ENCODE assay signal across 32 cellular contexts in the genomic region with DNA sequence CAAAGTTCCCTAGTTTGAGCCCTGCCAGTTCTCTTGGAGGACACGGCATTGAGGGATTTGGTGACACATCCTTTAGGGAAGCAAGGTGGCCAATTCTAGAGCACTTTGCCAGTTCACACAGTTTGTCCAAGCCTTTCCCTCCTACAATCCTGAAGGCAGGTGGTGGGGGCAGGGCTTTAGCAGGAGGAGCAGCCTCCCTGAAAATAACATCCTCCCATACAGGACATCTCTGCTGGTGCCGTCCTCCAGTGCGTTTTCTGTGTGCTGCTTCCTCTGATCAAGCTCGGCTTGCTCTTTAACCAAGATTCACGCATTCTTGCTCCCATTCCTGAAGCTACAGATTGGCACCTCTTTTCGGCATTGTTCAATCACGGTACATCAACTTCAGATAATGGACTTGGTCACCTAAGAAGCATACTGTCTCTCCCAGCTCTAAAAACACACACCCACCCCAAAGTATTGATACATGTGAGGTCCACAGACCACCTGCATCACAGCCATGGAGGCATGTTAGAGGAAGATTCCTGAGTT. TPM values are rescaled to one million over a fixed set of nuclear protein-coding genes. Genes with fewer than 3 reads are reported as not detected.
"Had no signal": no experiment of that assay in that cellular context is flagged by ENCODE, and none has a peak within 500 bp of the region (broad histone marks: within the 10 kb centered on the region; RNA-seq: fewer than 3 reads in every experiment).

No MANE protein-coding gene starts in this region.

- H3K27ac Mint-ChIP-seq: activated CD8-positive, alpha-beta T cell treated with anti-CD3 and anti-CD28 coated beads for 36 hours; activated naive CD4-positive, alpha-beta T cell treated with anti-CD3 and anti-CD28 coated beads, Interleukin-2, amount 50 U/mL, for 24 hours; activated naive CD8-positive, alpha-beta T cell treated with anti-CD3 and anti-CD28 coated beads, Interleukin-2, amount 10 ng/mL, durations not matched to agents 7 days and 5 days; activated T-helper 2 cell treated with anti-CD3 and anti-CD28 coated beads, Interferon-gamma antibody, Interleukin-2, Interleukin-4, amounts not matched to agents 10 μg/mL and 5 μg/mL and 100 μg/mL, durations not matched to agents 14 hours and 24 hours and 36 hours had no signal

- H3K27me3 Mint-ChIP-seq: activated naive CD4-positive, alpha-beta T cell treated with anti-CD3 and anti-CD28 coated beads, Interleukin-2, amount 50 U/mL, for 24 hours had no signal

- DNase-seq: activated CD4-positive, alpha-beta T cell treated with anti-CD3 and anti-CD28 coated beads for 1 hour; activated CD4-positive, alpha-beta T cell treated with anti-CD3 and anti-CD28 coated beads for 48 hours; activated CD4-positive, alpha-beta T cell treated with anti-CD3 and anti-CD28 coated beads, Interleukin-2, amount 50 U/mL, for 4 hours; activated CD4-positive, CD25-positive, alpha-beta regulatory T cell; activated CD8-positive, alpha-beta T cell treated with anti-CD3 and anti-CD28 coated beads for 36 hours; activated gamma-delta T cell; activated naive CD4-positive, alpha-beta T cell treated with Interleukin-2 at 50 U/mL for 16 hours; activated naive CD8-positive, alpha-beta T cell treated with anti-CD3 and anti-CD28 coated beads, Interleukin-2, amount 10 ng/mL, durations not matched to agents 7 days and 5 days; activated T-cell treated with anti-CD3 and anti-CD28 coated beads, Interleukin-2, amount 50 U/mL, for 1 hour; NCI-H1105; NCI-H1417 treated with DMSO at 0.1 percent for 48 hours; NCI-H187 treated with DMSO at 0.1 percent for 48 hours; NCI-H2081; NCI-H2171 treated with DMSO at 0.1 percent for 48 hours; NCI-H2227 treated with DMSO at 0.1 percent for 48 hours; NCI-H446 treated with DMSO at 0.1 percent for 48 hours; NCI-H524; NCI-H69; SHP77; T1000; WERI-Rb-1 had no signal

- H3K4me1 Mint-ChIP-seq: activated naive CD4-positive, alpha-beta T cell treated with anti-CD3 and anti-CD28 coated beads, Interleukin-2, amount 50 U/mL, for 24 hours; activated naive CD8-positive, alpha-beta T cell treated with anti-CD3 and anti-CD28 coated beads, Interleukin-2, amount 10 ng/mL, durations not matched to agents 7 days and 5 days had no signal

- H3K36me3 Mint-ChIP-seq: activated naive CD4-positive, alpha-beta T cell treated with anti-CD3 and anti-CD28 coated beads, Interleukin-2, amount 50 U/mL, for 24 hours; activated naive CD8-positive, alpha-beta T cell treated with anti-CD3 and anti-CD28 coated beads, Interleukin-2, amount 10 ng/mL, durations not matched to agents 7 days and 5 days had no signal

- ATAC-seq: activated CD8-positive, alpha-beta T cell treated with anti-CD3 and anti-CD28 coated beads for 36 hours; Panc1 had no signal

- H3K4me3 Mint-ChIP-seq: activated CD8-positive, alpha-beta T cell treated with anti-CD3 and anti-CD28 coated beads for 36 hours; activated naive CD4-positive, alpha-beta T cell treated with anti-CD3 and anti-CD28 coated beads, Interleukin-2, amount 50 U/mL, for 24 hours; activated naive CD8-positive, alpha-beta T cell treated with anti-CD3 and anti-CD28 coated beads, Interleukin-2, amount 10 ng/mL, durations not matched to agents 7 days and 5 days had no signal

- H3K9me3 Mint-ChIP-seq: activated CD8-positive, alpha-beta T cell treated with anti-CD3 and anti-CD28 coated beads for 36 hours; activated naive CD4-positive, alpha-beta T cell treated with anti-CD3 and anti-CD28 coated beads, Interleukin-2, amount 50 U/mL, for 24 hours; activated naive CD8-positive, alpha-beta T cell treated with anti-CD3 and anti-CD28 coated beads, Interleukin-2, amount 10 ng/mL, durations not matched to agents 7 days and 5 days; activated T-helper 2 cell treated with anti-CD3 and anti-CD28 coated beads, Interferon-gamma antibody, Interleukin-2, Interleukin-4, amounts not matched to agents 10 μg/mL and 5 μg/mL and 100 μg/mL, durations not matched to agents 14 hours and 24 hours and 36 hours had no signal

- H3K4me3 ChIP-seq: ascending aorta, cardiac muscle cell, SJCRH30, SK-N-MC had no signal

RNA-seq across cellular contexts. Expression of a gene that starts 7.5 kb away (rescaled TPM):
- total RNA-seq: activated CD8-positive, alpha-beta memory T cell treated with anti-CD3 and anti-CD28 coated beads for 36 hours; activated CD8-positive, alpha-beta T cell treated with anti-CD3 and anti-CD28 coated beads for 36 hours; activated naive CD8-positive, alpha-beta T cell treated with anti-CD3 and anti-CD28 coated beads, Interleukin-2, amount 10 ng/mL, durations not matched to agents 7 days and 5 days; activated T-helper 2 cell treated with anti-CD3 and anti-CD28 coated beads, Interferon-gamma antibody, Interleukin-2, Interleukin-4, amounts not matched to agents 10 μg/mL and 5 μg/mL and 100 μg/mL, durations not matched to agents 14 hours and 24 hours and 36 hours; cardiac muscle cell; M059J; SJCRH30; T-helper 1 cell treated with Interleukin-12 subunit alpha and Interleukin-12 subunit beta and Interleukin-4 antibody, amounts not matched to agents 30 ng/mL and 1 ng/mL, for 36 hours; T-helper 2 cell treated with Interferon-gamma antibody and Interleukin-4, amounts not matched to agents 100 ng/mL and 5 ng/mL, for 36 hours had no signal
